Comparison of ENCODE assay signal across 8 cellular contexts in genomic region chr2:200713704-200714064, GRCh38.
A peak's percentile ranks its signal among the peaks of the same experiment; 100 is the strongest.
DNase-seq lines count a peak whose midpoint lies in the region; ATAC-seq and TF ChIP-seq lines count a peak whose summit lies in the region.

No MANE protein-coding gene starts in this region.

- TF ChIP-seq CTCF in brain (conservative IDR thresholded peaks at IDR 0.05), result no peak
- TF ChIP-seq CTCF in natural killer cell (IDR thresholded peaks at IDR 0.05), result no peak

- H3K36me3 ChIP-seq in aorta (ENCODE audit: control insufficient read depth in 1 of 2, insufficient read depth in 2 of 2, low read length in 1 of 2), result no peaks in the 10 kb centered on the region

- H3K9me3 Mint-ChIP-seq in brain, result peaks cover 0 to 6% (median 5%) of the 10 kb centered on the region in 5 experiments
- no peaks in the 10 kb centered on the region for H3K9me3 Mint-ChIP-seq in natural killer cell

- H3K4me1 Mint-ChIP-seq in brain, result peaks cover 18% of the 10 kb centered on the region
- H3K4me1 Mint-ChIP-seq in natural killer cell, result peaks cover 12 to 13% of the 10 kb centered on the region in 2 donors

- ATAC-seq in left cardiac atrium (peak; percentile 2 to 8), natural killer cell (no peak), aorta (ENCODE audit: low FRiP score) (no peak), GM21529 (IDR thresholded peaks at IDR 0.05; ENCODE audit: unreplicated experiment) (no peak)

- peaks cover 9% of the 10 kb centered on the region for H3K27me3 Mint-ChIP-seq in brain
- peaks cover 5 to 12% of the 10 kb centered on the region in 2 donors for H3K27me3 Mint-ChIP-seq in natural killer cell (ENCODE audit: low read depth in 2 of 2)

- peak overlapping the region; percentile 72 to 99 (median 88) for H3K27ac Mint-ChIP-seq in brain
- H3K27ac Mint-ChIP-seq in natural killer cell, result peak overlapping the region; percentile 96 to 98

- H3K4me3 Mint-ChIP-seq in brain, result peak overlapping the region; percentile 21 to 82 (median 79)
- peak overlapping the region; percentile 78 for H3K4me3 Mint-ChIP-seq in natural killer cell

- H3K9me3 ChIP-seq in aorta (ENCODE audit: control insufficient read depth, low read length), result no peaks in the 10 kb centered on the region

- H3K4me1 ChIP-seq in aorta (ENCODE audit: control insufficient read depth in 1 of 2, insufficient read depth in 2 of 2, low read length in 2 of 2), result no peaks in the 10 kb centered on the region

- intact Hi-C loops in left cardiac atrium (cut with DNase I), result loop anchor here (2.0 to 5.0 kb wide), 2 partner anchors 97 to 99 kb away; partner anchors contain the start of gene BZW1 (in 2 of the 2)
- intact Hi-C loops in cardiac septum (cut with DNase I), result loop anchor here (1.0 to 10.0 kb wide), 4 partner anchors 22 to 461 kb away; partner anchors contain the start of gene CLK1
- intact Hi-C loops in natural killer cell (cut with micrococcal nuclease), result loop anchor here (1.0 to 10.0 kb wide), 11 partner anchors 22 to 1319 kb away; partner anchors contain the start of genes BZW1, CFLAR, CLK1 and FZD7
- intact Hi-C loops in aorta (cut with DNase I), result loop anchor here (1.0 to 10.0 kb wide), 6 partner anchors 22 to 251 kb away; partner anchors contain the start of genes CLK1 (in 2 of the 2), BZW1 (in 1 of the 2), NIF3L1 (in 1 of the 2) and ORC2 (in 1 of the 2)

- no peaks in the 10 kb centered on the region for H3K27me3 ChIP-seq in aorta (ENCODE audit: control insufficient read depth in 1 of 2, insufficient read depth in 2 of 2, low read length in 1 of 2)

- no peak overlapping the region for H3K4me3 ChIP-seq in aorta (ENCODE audit: low read length in 2 of 2)

- 86 to 89% methylated on average over 4 of the region's 4 CpGs for WGBS in aorta, 2 donors

- H3K27ac ChIP-seq in aorta (ENCODE audit: low read depth in 1 of 2, low read length in 2 of 2), result peak overlapping the region; percentile 15 to 37

- DNase-seq in left cardiac atrium, result no peak
- no peak for DNase-seq in cardiac septum (ENCODE audit: low spot score)
- DNase-seq in natural killer cell, result peak; percentile 23
- no peak for DNase-seq in aorta
- DNase-seq in NCI-H345 treated with DMSO at 0.1 percent for 48 hours (lab: John Stamatoyannopoulos, UW; ENCODE audit: unreplicated experiment), result no peak
- DNase-seq in NCI-H226, result no peak

- H3K36me3 Mint-ChIP-seq in brain (no peaks in the 10 kb centered on the region), natural killer cell (no peaks in the 10 kb centered on the region)

Comparison
In these comparisons a context has a peak if more than half of its experiments do, and no peak if none do; other contexts are left out.
1. ATAC-seq: peak in left cardiac atrium (2 of 2); none in natural killer cell (0 of 3), aorta (single experiment) and GM21529 (single experiment).